In the genomic region with DNA sequence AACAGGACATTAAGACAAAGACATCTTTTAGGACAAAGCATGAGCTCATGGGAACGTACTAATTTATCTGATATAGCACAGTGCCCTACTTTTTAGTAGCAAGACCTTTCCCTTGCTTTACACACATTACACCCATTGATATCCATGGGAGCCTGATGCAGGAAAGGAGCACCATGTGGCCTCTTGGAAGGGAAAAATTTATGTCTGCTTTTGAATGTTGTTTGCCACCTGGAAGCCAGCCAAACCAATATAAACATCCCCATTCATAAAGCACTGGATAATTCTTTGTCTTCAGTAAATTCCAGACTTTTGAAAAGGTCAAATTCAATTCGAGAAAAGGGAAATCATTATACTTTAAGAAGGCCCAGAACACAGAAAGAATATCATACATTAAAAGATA, we compare ENCODE assay signal across 11 cellular contexts.
A peak's percentile ranks its signal among the peaks of the same experiment; 100 is the strongest.
DNase-seq lines count a peak whose midpoint lies in the region; ATAC-seq and TF ChIP-seq lines count a peak whose summit lies in the region.
"Had no signal": no experiment of that assay in that cellular context is flagged by ENCODE, and none has a peak within 500 bp of the region (broad histone marks: within the 10 kb centered on the region; RNA-seq: fewer than 3 reads in every experiment).

No MANE protein-coding gene starts in this region.

- TF ChIP-seq EP300 in tibial nerve (IDR thresholded peaks at IDR 0.05), result peak in 1 of 2 donors; percentile 43

- WGBS in tibial nerve, 2 donors, result 16 to 18% methylated on average over 2 of the region's 2 CpGs

- no peaks in the 10 kb centered on the region for H3K36me3 ChIP-seq in tibial nerve

- TF ChIP-seq CTCF in dorsolateral prefrontal cortex (IDR thresholded peaks at IDR 0.05 in 54 of 56, conservative IDR thresholded peaks at IDR 0.05 in 2 of 56; ENCODE audit: low read depth in 1 of 56, partially characterized antibody in 56 of 56) (no peak), tibial nerve (IDR thresholded peaks at IDR 0.05) (no peak)

- H3K4me3 ChIP-seq in dorsolateral prefrontal cortex (no peak overlapping the region), tibial nerve (peak overlapping the region in 1 of 4 donors; percentile 4)

- H3K27me3 ChIP-seq in dorsolateral prefrontal cortex (no peaks in the 10 kb centered on the region), tibial nerve (no peaks in the 10 kb centered on the region)
- H3K27me3 ChIP-seq: foreskin keratinocyte had no signal

- H3K4me1 ChIP-seq in tibial nerve, result peaks cover 0 to 97% (median 17%) of the 10 kb centered on the region in 4 donors

- no peak for ATAC-seq in GM21786 (IDR thresholded peaks at IDR 0.05; ENCODE audit: unreplicated experiment)
- ATAC-seq: foreskin keratinocyte had no signal

- H3K27ac ChIP-seq in dorsolateral prefrontal cortex (peak overlapping the region in 42 of 59 donors; percentile 2 to 76 (median 42)), tibial nerve (peak overlapping the region in 3 of 4 donors; percentile 3 to 78 (median 68))
- H3K27ac ChIP-seq: foreskin keratinocyte had no signal

- no peaks in the 10 kb centered on the region for H3K9me3 ChIP-seq in tibial nerve

- DNase-seq in NCI-H2227 (lab: John Stamatoyannopoulos, UW; ENCODE audit: unreplicated experiment) (peak; percentile 20), NCI-H2227 treated with DMSO at 0.1 percent for 48 hours (lab: John Stamatoyannopoulos, UW) (no peak), NCI-H510A (lab: John Stamatoyannopoulos, UW) (peak; percentile 79), dorsolateral prefrontal cortex (no peak), tibial nerve (ENCODE audit: low spot score in 2 of 2) (no peak), AG08396 (ENCODE audit: low spot score) (no peak), T-helper 9 cell (no peak)
- DNase-seq: activated B cell treated with CpG ODN at 0.5 μM for 24 hours, MM.1S had no signal

- no peak for TF ChIP-seq POLR2A in tibial nerve (IDR thresholded peaks at IDR 0.05)

- intact Hi-C loops in dorsolateral prefrontal cortex (cut with DNase I), result no loop called here

Comparison
In these comparisons a context has a peak if more than half of its experiments do, and no peak if none do; other contexts are left out.
1. DNase-seq: peak in NCI-H2227 (single experiment) and NCI-H510A (single experiment); none in NCI-H2227 treated with DMSO at 0.1 percent for 48 hours (single experiment), dorsolateral prefrontal cortex (0 of 10), tibial nerve (0 of 2), AG08396 (single experiment) and T-helper 9 cell (single experiment).